Comparison of ENCODE assay signal across 9 cellular contexts in genomic region chr4:112633477-112634235, GRCh38. TPM values are rescaled to one million over a fixed set of nuclear protein-coding genes. Genes with fewer than 3 reads are reported as not detected.
A peak's percentile ranks its signal among the peaks of the same experiment; 100 is the strongest.
DNase-seq lines count a peak whose midpoint lies in the region; ATAC-seq, FAIRE-seq and TF ChIP-seq lines count a peak whose summit lies in the region.
"Had no signal": no experiment of that assay in that cellular context is flagged by ENCODE, and none has a peak within 500 bp of the region (broad histone marks: within the 10 kb centered on the region; RNA-seq: fewer than 3 reads in every experiment).

No MANE protein-coding gene starts in this region.

- peaks cover 0 to 7% of the 10 kb centered on the region in 2 donors for H3K4me1 ChIP-seq in small intestine (ENCODE audit: control insufficient read depth in 2 of 2, insufficient read depth in 1 of 2, low read depth in 1 of 2, low read length in 1 of 2)

- H3K27me3 ChIP-seq in small intestine (ENCODE audit: control insufficient read depth in 2 of 2, insufficient read depth in 2 of 2, low read length in 2 of 2) = no peaks in the 10 kb centered on the region

- DNase-seq in DMS53 (lab: John Stamatoyannopoulos, UW) = peak; percentile 56
- DNase-seq in RCC 7860 (ENCODE audit: low spot score) = no peak
- DNase-seq in fibroblast of mammary gland (ENCODE audit: low read depth) = peak; percentile 55
- peak; percentile 10 for DNase-seq in small intestine

- no peaks in the 10 kb centered on the region for H3K36me3 ChIP-seq in small intestine (ENCODE audit: control insufficient read depth in 2 of 2, insufficient read depth in 2 of 2, low read length in 2 of 2)

- FAIRE-seq in RCC 7860 (lab: Jason Lieb, UNC) (peak; percentile 29), small intestine (lab: Jason Lieb, UNC) (no peak)

- no peaks in the 10 kb centered on the region for H3K9me3 ChIP-seq in small intestine (ENCODE audit: control insufficient read depth, low read depth)

- TF ChIP-seq CTCF in fibroblast of mammary gland (conservative IDR thresholded peaks at IDR 0.05; ENCODE audit: control insufficient read depth, insufficient read depth, low read depth, low read length) = peak; percentile 32

- WGBS in small intestine, 3 donors = 32 to 44% (median 36%) methylated on average over 4 of the region's 4 CpGs

- no peak overlapping the region for H3K4me3 ChIP-seq in fibroblast of mammary gland (ENCODE audit: control insufficient read depth, low read depth, low read length)
- no peak overlapping the region for H3K4me3 ChIP-seq in small intestine (ENCODE audit: low read depth in 1 of 2, low read length in 2 of 2)
- H3K4me3 ChIP-seq: skin epidermis had no signal

- no peak overlapping the region for H3K27ac ChIP-seq in small intestine (ENCODE audit: low read depth in 1 of 2, low read length in 1 of 2)
- H3K27ac ChIP-seq: skin epidermis had no signal

- ATAC-seq in HG03378 (IDR thresholded peaks at IDR 0.05; ENCODE audit: unreplicated experiment) = peak; percentile 18
- no peak for ATAC-seq in HG03565 (IDR thresholded peaks at IDR 0.05; ENCODE audit: unreplicated experiment)
- no peak for ATAC-seq in GM21737 (IDR thresholded peaks at IDR 0.05; ENCODE audit: unreplicated experiment)
- ATAC-seq in GM21619 (IDR thresholded peaks at IDR 0.05; ENCODE audit: unreplicated experiment) = no peak

RNA-seq across cellular contexts. Expression of gene ZGRF1, which starts 3.1 kb away (rescaled TPM):
- polyA plus RNA-seq in small intestine = 1 to 10 TPM; 1.3 to 2.7 (median 1.4) TPM

RNA-seq across cellular contexts. Expression of gene LARP7, which starts 3.3 kb away (rescaled TPM):
- polyA plus RNA-seq in small intestine = 10 to 100 TPM; 38.7 to 68.1 (median 64.0) TPM
